Comparison of ENCODE assay signal across 8 cellular contexts in the genomic region with DNA sequence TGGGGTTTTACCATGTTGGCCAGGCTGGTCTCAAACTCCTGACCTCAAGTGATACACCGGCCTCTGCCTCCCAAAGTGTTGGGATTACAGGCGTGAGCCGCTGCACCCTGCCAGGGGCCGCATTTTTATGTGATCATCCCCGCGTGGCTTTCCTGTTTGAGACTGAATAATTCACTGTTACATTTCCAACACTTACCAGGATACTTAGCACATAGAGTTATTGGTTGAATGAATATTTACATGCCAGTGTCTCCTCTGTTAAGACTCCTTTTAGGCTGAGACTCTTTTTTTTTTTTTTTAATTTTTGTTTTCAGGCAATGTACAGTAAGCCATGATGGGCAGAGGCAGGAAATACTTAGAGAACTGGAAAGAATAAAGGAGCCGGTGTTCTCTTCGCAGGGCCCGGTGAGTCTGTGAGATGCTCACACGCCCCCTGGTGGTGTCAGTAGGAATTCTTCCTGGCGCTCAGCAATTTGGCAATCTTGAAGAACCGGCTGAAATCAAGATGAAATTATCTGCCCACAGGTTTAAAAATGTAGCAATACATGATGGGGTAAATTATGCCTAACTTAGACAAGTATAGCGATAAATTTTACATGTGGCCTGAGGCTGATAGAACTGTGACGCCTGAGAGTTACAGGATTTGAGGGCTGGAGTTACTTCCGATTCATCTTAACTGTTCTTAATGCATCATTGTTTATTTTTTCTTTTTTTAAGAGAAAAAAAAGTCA. TPM values are rescaled to one million over a fixed set of nuclear protein-coding genes. Genes with fewer than 3 reads are reported as not detected.
DNase-seq lines count a peak whose midpoint lies in the region; ATAC-seq, FAIRE-seq and TF ChIP-seq lines count a peak whose summit lies in the region.

No MANE protein-coding gene starts in this region.

- peaks cover 6% of the 10 kb centered on the region for H3K4me1 ChIP-seq in keratinocyte (ENCODE audit: control insufficient read depth, extremely low read depth, insufficient read depth, low read length)

- H3K27ac ChIP-seq in AG04450 (ENCODE audit: low read depth, low read length): peak overlapping the region; percentile 24
- H3K27ac ChIP-seq in keratinocyte (ENCODE audit: control insufficient read depth, insufficient read depth, low read length): no peak overlapping the region

- CTCF ChIA-PET in AG04450 (lab: Charles Lee): interaction anchor here (0.8 to 1.6 kb wide), 2 partner anchors 9 to 82 kb away, joined by 3 to 6 read pairs; no protein-coding TSS in a partner anchor
- CTCF ChIA-PET in activated B cell treated with CpG ODN at 0.5 μM for 24 hours (lab: Charles Lee): interaction anchor here (0.7 to 1.4 kb wide), 4 partner anchors 9 to 387 kb away, joined by 3 to 4 read pairs (median 3); no protein-coding TSS in a partner anchor

- peaks cover 4% of the 10 kb centered on the region for H3K4me1 Mint-ChIP-seq in activated B cell treated with CpG ODN at 0.5 μM for 24 hours

- peak overlapping the region; percentile 52 for H3K4me2 ChIP-seq in keratinocyte (ENCODE audit: control insufficient read depth, extremely low read depth, insufficient read depth, low read depth, low read length)

- no peak overlapping the region for H3K27ac Mint-ChIP-seq in activated B cell treated with CpG ODN at 0.5 μM for 24 hours

- dilution Hi-C loops in keratinocyte (cut with MboI; ENCODE audit: extremely low pct_ligation_motif_present, low sequenced_read_pairs): no loop called here

- H3K9ac ChIP-seq in keratinocyte (ENCODE audit: control insufficient read depth, extremely low read depth, insufficient read depth, low read length): peak overlapping the region; percentile 22

- ATAC-seq in GM21515 (IDR thresholded peaks at IDR 0.05; ENCODE audit: unreplicated experiment) (peak; percentile 70), activated B cell treated with CpG ODN at 0.5 μM for 24 hours (ENCODE audit: low read depth) (peak; percentile 85), HG02588 (IDR thresholded peaks at IDR 0.05; ENCODE audit: unreplicated experiment) (no peak)

- no peaks in the 10 kb centered on the region for H3K79me2 ChIP-seq in keratinocyte (ENCODE audit: control insufficient read depth, insufficient read depth, low read length)

- H3K36me3 ChIP-seq in bronchial epithelial cell (ENCODE audit: control insufficient read depth, insufficient read depth, low read length) (no peaks in the 10 kb centered on the region), keratinocyte (ENCODE audit: control insufficient read depth in 2 of 2, extremely low read depth in 1 of 2, insufficient read depth in 2 of 2, low read length in 2 of 2) (no peaks in the 10 kb centered on the region)

- DNase-seq in AG04450 (ENCODE audit: low read depth, low spot score) (peak; percentile 73), NCI-H345 treated with DMSO at 0.1 percent for 48 hours (lab: John Stamatoyannopoulos, UW; ENCODE audit: unreplicated experiment) (peak; percentile 78), activated B cell treated with CpG ODN at 0.5 μM for 24 hours (peak; percentile 48), bronchial epithelial cell (ENCODE audit: low read depth) (peak; percentile 77), keratinocyte (ENCODE audit: low read depth, low spot score) (no peak)
- peak; percentile 60 to 74 for DNase-seq in stimulated activated CD4-positive, alpha-beta T cell treated with anti-CD3 and anti-CD28 coated beads, Interleukin-15, amount 100 ng/mL, for 48 hours (ENCODE audit: low read depth in 2 of 2)

- FAIRE-seq in bronchial epithelial cell (lab: Jason Lieb, UNC): no peak
- peak; percentile 67 for FAIRE-seq in keratinocyte (lab: Jason Lieb, UNC)

- H3K9me3 Mint-ChIP-seq in activated B cell treated with CpG ODN at 0.5 μM for 24 hours: no peaks in the 10 kb centered on the region

- H3K9me3 ChIP-seq in AG04450 (ENCODE audit: control insufficient read depth, insufficient read depth, low read length): no peaks in the 10 kb centered on the region
- H3K9me3 ChIP-seq in keratinocyte (ENCODE audit: control insufficient read depth, low read depth, low read length): no peaks in the 10 kb centered on the region

- peak overlapping the region; percentile 85 for H2AFZ ChIP-seq in keratinocyte (ENCODE audit: control insufficient read depth, low read length)

- H3K4me3 ChIP-seq in AG04450 (ENCODE audit: low read depth, low read length) (peak overlapping the region; percentile 18; the same call in 1 of the 2 replicates), bronchial epithelial cell (ENCODE audit: low read depth, low read length) (no peak overlapping the region), keratinocyte (ENCODE audit: control insufficient read depth in 2 of 3, extremely low read depth in 1 of 3, insufficient read depth in 2 of 3, low read depth in 1 of 3, low read length in 3 of 3) (peak overlapping the region in 1 of 3 experiments; percentile 14)

- intact Hi-C loops in activated B cell treated with CpG ODN at 0.5 μM for 24 hours (cut with micrococcal nuclease): loop anchor here (1.0 to 5.0 kb wide), 6 partner anchors 8 to 594 kb away; partner anchors contain the start of genes RNF114 and SPATA2

- H3K27me3 ChIP-seq in AG04450 (ENCODE audit: control insufficient read depth, insufficient read depth, low read length) (no peaks in the 10 kb centered on the region), bronchial epithelial cell (ENCODE audit: control insufficient read depth, insufficient read depth, low read length) (peaks cover under 1% of the 10 kb centered on the region), keratinocyte (ENCODE audit: control insufficient read depth, extremely low read depth, insufficient read depth, low read length) (no peaks in the 10 kb centered on the region)

- TF ChIP-seq CTCF in AG04450 (IDR thresholded peaks at IDR 0.05; ENCODE audit: low read depth, low read length): peak; percentile 91
- peak; percentile 59 for TF ChIP-seq CTCF in activated B cell treated with CpG ODN at 0.5 μM for 24 hours (IDR thresholded peaks at IDR 0.05)
- TF ChIP-seq CTCF in bronchial epithelial cell (IDR thresholded peaks at IDR 0.05; ENCODE audit: insufficient read depth, low read length, severe bottlenecking): peak; percentile 81
- peak; percentile 81 to 97 (median 85) for TF ChIP-seq CTCF in keratinocyte (optimal IDR thresholded peaks at IDR 0.05 in 1 of 3, IDR thresholded peaks at IDR 0.05 in 1 of 3, conservative IDR thresholded peaks at IDR 0.05 in 1 of 3; ENCODE audit: extremely low read depth in 1 of 3, insufficient read depth in 2 of 3, low read length in 3 of 3)

- H4K20me1 ChIP-seq in keratinocyte (ENCODE audit: control insufficient read depth, extremely low read depth, insufficient read depth, low read length): no peaks in the 10 kb centered on the region

- H3K4me3 Mint-ChIP-seq in activated B cell treated with CpG ODN at 0.5 μM for 24 hours: no peak overlapping the region

- H3K27me3 Mint-ChIP-seq in activated B cell treated with CpG ODN at 0.5 μM for 24 hours: no peaks in the 10 kb centered on the region

- no peaks in the 10 kb centered on the region for H3K9me1 ChIP-seq in keratinocyte (ENCODE audit: control insufficient read depth, extremely low read depth, insufficient read depth, low read length)

- POLR2A ChIA-PET in AG04450 (lab: Yijun Ruan, JAX) (no interaction called here), activated B cell treated with CpG ODN at 0.5 μM for 24 hours (lab: Charles Lee) (no interaction called here)

- no peaks in the 10 kb centered on the region for H3K36me3 Mint-ChIP-seq in activated B cell treated with CpG ODN at 0.5 μM for 24 hours (ENCODE audit: low read depth)

RNA-seq across cellular contexts. Expression of gene RNF114, which starts 7.6 kb away (rescaled TPM):
- polyA plus RNA-seq in AG04450 (2011; rRNA removed): 69.6 and 87.4 TPM in 2 replicates
- polyA minus RNA-seq in AG04450 (2011; rRNA and poly(A)+ RNA removed): 61.3 and 72.9 TPM in 2 replicates
- total RNA-seq in activated B cell treated with CpG ODN at 0.5 μM for 24 hours: 56.5 and 56.6 TPM in 2 replicates
- 28.2 and 67.1 TPM in 2 replicates for total RNA-seq in bronchial epithelial cell
- polyA plus RNA-seq in keratinocyte: 41.0 to 61.2 TPM (median 58.4 TPM) in 3 replicates
- 26.6 TPM for polyA plus RNA-seq in keratinocyte (2011; ENCODE audit: low read depth)
- polyA plus RNA-seq in keratinocyte (2011; cell fraction: cytosol; rRNA removed): 44.0 and 51.7 TPM in 2 replicates
- polyA plus RNA-seq in keratinocyte (2011; cell fraction: nucleus; rRNA removed): 53.4 and 56.8 TPM in 2 replicates
- 39.7 and 52.4 TPM in 2 replicates for polyA plus RNA-seq in keratinocyte (2012; ENCODE audit: low replicate concordance)
- polyA minus RNA-seq in keratinocyte: 30.7 to 49.3 TPM (median 32.4 TPM) in 3 replicates
- polyA minus RNA-seq in keratinocyte (2011; cell fraction: cytosol; rRNA and poly(A)+ RNA removed): 56.6 TPM
- polyA minus RNA-seq in keratinocyte (2011; cell fraction: nucleus; rRNA and poly(A)+ RNA removed): 16.2 and 25.1 TPM in 2 replicates

RNA-seq across cellular contexts. Expression of gene SPATA2, which starts 13.2 kb away (rescaled TPM):
- 4.3 and 4.7 TPM in 2 replicates for polyA plus RNA-seq in AG04450 (2011; rRNA removed)
- polyA minus RNA-seq in AG04450 (2011; rRNA and poly(A)+ RNA removed): 4.5 and 5.2 TPM in 2 replicates
- total RNA-seq in activated B cell treated with CpG ODN at 0.5 μM for 24 hours: 9.1 and 9.4 TPM in 2 replicates
- total RNA-seq in bronchial epithelial cell: 0.79 and 1.0 TPM in 2 replicates
- 2.8 to 5.2 TPM (median 3.2 TPM) in 3 replicates for polyA plus RNA-seq in keratinocyte
- polyA plus RNA-seq in keratinocyte (2011; ENCODE audit: low read depth): 1.5 TPM
- polyA plus RNA-seq in keratinocyte (2011; cell fraction: cytosol; rRNA removed): 3.7 and 4.1 TPM in 2 replicates
- 4.4 and 5.1 TPM in 2 replicates for polyA plus RNA-seq in keratinocyte (2011; cell fraction: nucleus; rRNA removed)
- polyA plus RNA-seq in keratinocyte (2012; ENCODE audit: low replicate concordance): 3.9 and 5.2 TPM in 2 replicates
- polyA minus RNA-seq in keratinocyte: 2.5 to 8.9 TPM (median 4.1 TPM) in 3 replicates
- 4.2 TPM for polyA minus RNA-seq in keratinocyte (2011; cell fraction: cytosol; rRNA and poly(A)+ RNA removed)
- polyA minus RNA-seq in keratinocyte (2011; cell fraction: nucleus; rRNA and poly(A)+ RNA removed): 3.5 and 3.8 TPM in 2 replicates

RNA-seq across cellular contexts. Expression of gene SNAI1, which starts 54.2 kb away (rescaled TPM):
- 2.3 and 3.5 TPM in 2 replicates for polyA plus RNA-seq in AG04450 (2011; rRNA removed)
- 1.7 and 3.2 TPM in 2 replicates for polyA minus RNA-seq in AG04450 (2011; rRNA and poly(A)+ RNA removed)
- total RNA-seq in activated B cell treated with CpG ODN at 0.5 μM for 24 hours: 0.61 and 0.67 TPM in 2 replicates
- not detected in 2 replicates for total RNA-seq in bronchial epithelial cell
- not detected in 3 replicates for polyA plus RNA-seq in keratinocyte
- 0.21 TPM for polyA plus RNA-seq in keratinocyte (2011; ENCODE audit: low read depth)
- polyA plus RNA-seq in keratinocyte (2011; cell fraction: cytosol; rRNA removed): 0.04 TPM in 1 of 2 replicates, not detected in the other
- 0.10 and 0.28 TPM in 2 replicates for polyA plus RNA-seq in keratinocyte (2011; cell fraction: nucleus; rRNA removed)
- polyA plus RNA-seq in keratinocyte (2012; ENCODE audit: low replicate concordance): 0.49 TPM in 1 of 2 replicates, not detected in the other
- not detected in 3 replicates for polyA minus RNA-seq in keratinocyte
- polyA minus RNA-seq in keratinocyte (2011; cell fraction: cytosol; rRNA and poly(A)+ RNA removed): not detected
- polyA minus RNA-seq in keratinocyte (2011; cell fraction: nucleus; rRNA and poly(A)+ RNA removed): not detected in 2 replicates
